In the genomic region with DNA sequence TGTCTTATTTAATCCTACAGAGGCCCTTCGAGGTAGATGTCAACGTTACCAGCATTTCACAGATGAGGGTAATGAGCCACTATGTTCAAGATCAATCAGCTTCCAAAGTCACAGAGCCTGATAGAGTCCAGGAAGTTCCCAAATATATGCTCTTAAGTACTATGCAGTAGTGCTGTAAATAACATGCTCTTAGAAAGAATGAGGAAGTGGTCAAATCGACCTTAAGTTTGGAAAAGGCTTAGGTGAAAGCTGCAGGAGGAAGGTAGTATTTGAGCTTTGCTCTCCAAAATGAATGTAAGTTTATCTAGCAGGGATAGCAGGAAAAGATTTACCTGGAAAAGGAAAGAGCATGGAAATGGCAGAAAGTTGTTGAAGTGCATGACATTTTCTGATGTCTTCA, we compare ENCODE assay signal across 13 cellular contexts.
A peak's percentile ranks its signal among the peaks of the same experiment; 100 is the strongest.
DNase-seq lines count a peak whose midpoint lies in the region; ATAC-seq, FAIRE-seq and TF ChIP-seq lines count a peak whose summit lies in the region.
"Had no signal": no experiment of that assay in that cellular context is flagged by ENCODE, and none has a peak within 500 bp of the region (broad histone marks: within the 10 kb centered on the region; RNA-seq: fewer than 3 reads in every experiment).

No MANE protein-coding gene starts in this region.

- intact Hi-C loops in ovary (cut with DNase I): loop anchor here in 1 of 4 donors (10.0 kb wide), 1 partner anchor 230 kb away; a partner anchor contains a TSS

- H3K36me3 ChIP-seq in HUES48 (ENCODE audit: control insufficient read depth, insufficient read depth, low read length): no peaks in the 10 kb centered on the region
- H3K36me3 ChIP-seq in ovary: no peaks in the 10 kb centered on the region
- H3K36me3 ChIP-seq: ascending aorta, suprapubic skin had no signal

- TF ChIP-seq CTCF in A549 (IDR thresholded peaks at IDR 0.05): no peak
- TF ChIP-seq CTCF in ovary (IDR thresholded peaks at IDR 0.05): no peak

- peak overlapping the region; percentile 33; the same call in 2 of the 3 replicates for H3K4me2 ChIP-seq in A549

- no peak for DNase-seq in A549 (ENCODE audit: low read depth in 1 of 2, low spot score in 1 of 2)
- peak; percentile 30 for DNase-seq in RPMI8226
- peak; percentile 30 for DNase-seq in glomerular visceral epithelial cell (ENCODE audit: extremely low spot score)
- no peak for DNase-seq in NCI-H2196 treated with DMSO at 0.1 percent for 48 hours (lab: John Stamatoyannopoulos, UW; ENCODE audit: unreplicated experiment)
- DNase-seq in ovary: no peak
- no peak for DNase-seq in activated naive CD4-positive, alpha-beta T cell treated with anti-CD3 and anti-CD28 coated beads, Interleukin-2, amount 10 ng/mL, durations not matched to agents 7 days and 5 days
- DNase-seq: Caco-2, T-helper 9 cell had no signal

- no peak overlapping the region for H3K27ac Mint-ChIP-seq in activated naive CD4-positive, alpha-beta T cell treated with anti-CD3 and anti-CD28 coated beads, Interleukin-2, amount 10 ng/mL, durations not matched to agents 7 days and 5 days
- H3K27ac Mint-ChIP-seq: activated T-helper 1 cell treated with anti-CD3 and anti-CD28 coated beads, Interleukin-12 subunit alpha, Interleukin-12 subunit beta, Interleukin-2, Interleukin-4 antibody, amounts not matched to agents 30 ng/mL and 10 ng/mL and 1 ng/mL, durations not matched to agents 14 hours and 24 hours and 36 hours had no signal

- no peak for TF ChIP-seq POLR2A in A549 (IDR thresholded peaks at IDR 0.05; ENCODE audit: low read length)
- TF ChIP-seq POLR2A in ovary (IDR thresholded peaks at IDR 0.05): no peak

- no peak for TF ChIP-seq RAD21 in A549 (conservative IDR thresholded peaks at IDR 0.05 in 1 of 2, IDR thresholded peaks at IDR 0.05 in 1 of 2)

- no peaks in the 10 kb centered on the region for H3K27me3 Mint-ChIP-seq in activated naive CD4-positive, alpha-beta T cell treated with anti-CD3 and anti-CD28 coated beads, Interleukin-2, amount 10 ng/mL, durations not matched to agents 7 days and 5 days

- no peak overlapping the region for H3K9ac ChIP-seq in HUES48 (ENCODE audit: low read depth, low read length)

- H3K4me3 ChIP-seq in A549 (no peak overlapping the region), HUES48 (ENCODE audit: low read depth, low read length) (no peak overlapping the region), ovary (no peak overlapping the region)
- H3K4me3 ChIP-seq: suprapubic skin had no signal

- no peaks in the 10 kb centered on the region for H3K36me3 Mint-ChIP-seq in activated naive CD4-positive, alpha-beta T cell treated with anti-CD3 and anti-CD28 coated beads, Interleukin-2, amount 10 ng/mL, durations not matched to agents 7 days and 5 days

- no peak overlapping the region for H3K27ac ChIP-seq in A549
- H3K27ac ChIP-seq in HUES48 (ENCODE audit: low read depth, low read length): peak overlapping the region; percentile 80
- H3K27ac ChIP-seq in ovary: no peak overlapping the region
- H3K27ac ChIP-seq: suprapubic skin had no signal

- POLR2A ChIA-PET in A549 (lab: Yijun Ruan, JAX): interaction anchor here (0.6 kb wide), 1 partner anchor 71 kb away, joined by 3 read pairs; no protein-coding TSS in a partner anchor

- FAIRE-seq in A549 (lab: Jason Lieb, UNC): peak; percentile 54

- H3K9me3 Mint-ChIP-seq in activated naive CD4-positive, alpha-beta T cell treated with anti-CD3 and anti-CD28 coated beads, Interleukin-2, amount 10 ng/mL, durations not matched to agents 7 days and 5 days: no peaks in the 10 kb centered on the region
- H3K9me3 Mint-ChIP-seq: activated T-helper 1 cell treated with anti-CD3 and anti-CD28 coated beads, Interleukin-12 subunit alpha, Interleukin-12 subunit beta, Interleukin-2, Interleukin-4 antibody, amounts not matched to agents 30 ng/mL and 10 ng/mL and 1 ng/mL, durations not matched to agents 14 hours and 24 hours and 36 hours had no signal

- ATAC-seq in A549 (no peak), HG02678 (IDR thresholded peaks at IDR 0.05; ENCODE audit: unreplicated experiment) (no peak)

- 55% methylated on average over 3 of the region's 3 CpGs for WGBS in A549 (ENCODE audit: missing lambda C conversion rate)
- WGBS in ovary, 3 donors: 58 to 66% (median 64%) methylated on average over 3 of the region's 3 CpGs

- TF ChIP-seq EP300 in A549 (IDR thresholded peaks at IDR 0.05) (no peak), ovary (IDR thresholded peaks at IDR 0.05) (no peak)

- no peaks in the 10 kb centered on the region for H3K9me3 ChIP-seq in A549
- no peaks in the 10 kb centered on the region for H3K9me3 ChIP-seq in HUES48 (ENCODE audit: control insufficient read depth, insufficient read depth, low read length)
- no peaks in the 10 kb centered on the region for H3K9me3 ChIP-seq in ovary
- H3K9me3 ChIP-seq: ascending aorta, Caco-2, suprapubic skin had no signal

- H3K4me1 Mint-ChIP-seq in activated naive CD4-positive, alpha-beta T cell treated with anti-CD3 and anti-CD28 coated beads, Interleukin-2, amount 10 ng/mL, durations not matched to agents 7 days and 5 days: no peaks in the 10 kb centered on the region

- H3K4me1 ChIP-seq in A549: peaks cover 13% of the 10 kb centered on the region
- peaks cover 14% of the 10 kb centered on the region for H3K4me1 ChIP-seq in HUES48 (ENCODE audit: control insufficient read depth, insufficient read depth, low read length)
- H3K4me1 ChIP-seq in ovary (ENCODE audit: insufficient read depth): peaks cover 2% of the 10 kb centered on the region

- no peak overlapping the region for H3K4me3 Mint-ChIP-seq in activated naive CD4-positive, alpha-beta T cell treated with anti-CD3 and anti-CD28 coated beads, Interleukin-2, amount 10 ng/mL, durations not matched to agents 7 days and 5 days
- H3K4me3 Mint-ChIP-seq: activated T-helper 1 cell treated with anti-CD3 and anti-CD28 coated beads, Interleukin-12 subunit alpha, Interleukin-12 subunit beta, Interleukin-2, Interleukin-4 antibody, amounts not matched to agents 30 ng/mL and 10 ng/mL and 1 ng/mL, durations not matched to agents 14 hours and 24 hours and 36 hours had no signal

- H3K27me3 ChIP-seq in HUES48 (ENCODE audit: control insufficient read depth, insufficient read depth, low read length) (no peaks in the 10 kb centered on the region), ovary (no peaks in the 10 kb centered on the region)
- H3K27me3 ChIP-seq: ascending aorta, suprapubic skin had no signal

- CTCF ChIA-PET in A549 (lab: Yijun Ruan, JAX): interaction anchor here (1.3 kb wide), 1 partner anchor 11 kb away, joined by 3 read pairs; no protein-coding TSS in a partner anchor
- CTCF ChIA-PET in activated naive CD4-positive, alpha-beta T cell treated with anti-CD3 and anti-CD28 coated beads, Interleukin-2, amount 10 ng/mL, durations not matched to agents 7 days and 5 days (lab: Charles Lee): no interaction called here

TF ChIP-seq in A549, 52 proteins besides CTCF, POLR2A, EP300 and RAD21:
- TF ChIP-seq GATA3 (IDR thresholded peaks at IDR 0.05; ENCODE audit: borderline replicate concordance) (no peak), PHF8 (IDR thresholded peaks at IDR 0.05; ENCODE audit: borderline replicate concordance, low read depth) (no peak), RFX5 (IDR thresholded peaks at IDR 0.05) (no peak), MAFK (IDR thresholded peaks at IDR 0.05; ENCODE audit: partially characterized antibody) (no peak), TFCP2L1 (CRISPR knock-in tag; IDR thresholded peaks at IDR 0.05) (no peak), KDM5A (IDR thresholded peaks at IDR 0.05) (no peak), SMC3 (IDR thresholded peaks at IDR 0.05) (no peak)
- TF ChIP-seq, protein P1, sequence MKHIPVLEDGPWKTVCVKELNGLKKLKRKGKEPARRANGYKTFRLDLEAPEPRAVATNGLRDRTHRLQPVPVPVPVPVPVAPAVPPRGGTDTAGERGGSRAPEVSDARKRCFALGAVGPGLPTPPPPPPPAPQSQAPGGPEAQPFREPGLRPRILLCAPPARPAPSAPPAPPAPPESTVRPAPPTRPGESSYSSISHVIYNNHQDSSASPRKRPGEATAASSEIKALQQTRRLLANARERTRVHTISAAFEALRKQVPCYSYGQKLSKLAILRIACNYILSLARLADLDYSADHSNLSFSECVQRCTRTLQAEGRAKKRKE (CRISPR knock-in tag; IDR thresholded peaks at IDR 0.05; ENCODE audit: low read depth): no peak

Comparison
In these comparisons a context has a peak if more than half of its experiments do, and no peak if none do; other contexts are left out.
1. DNase-seq: peak in RPMI8226 (single experiment) and glomerular visceral epithelial cell (single experiment); none in A549 (0 of 2), NCI-H2196 treated with DMSO at 0.1 percent for 48 hours (single experiment), ovary (0 of 5) and activated naive CD4-positive, alpha-beta T cell treated with anti-CD3 and anti-CD28 coated beads, Interleukin-2, amount 10 ng/mL, durations not matched to agents 7 days and 5 days (single experiment).